Comparison of ENCODE assay signal across 8 cellular contexts in genomic region chr9:119968837-119969707, GRCh38.
DNase-seq lines count a peak whose midpoint lies in the region; ATAC-seq and TF ChIP-seq lines count a peak whose summit lies in the region.

No MANE protein-coding gene starts in this region.

- no peaks in the 10 kb centered on the region for H3K27me3 ChIP-seq in body of pancreas
- H3K27me3 ChIP-seq in spleen (replicated peaks in 1 of 7): peaks cover 0 to 15% (median 0%) of the 10 kb centered on the region in 7 donors

- H3K4me1 ChIP-seq in body of pancreas (no peaks in the 10 kb centered on the region), spleen (peaks cover 0 to 7% (median 3%) of the 10 kb centered on the region in 6 donors)

- ATAC-seq in HG02623 (IDR thresholded peaks at IDR 0.05; ENCODE audit: unreplicated experiment) (peak; percentile 93), body of pancreas (peak; percentile 85)

- DNase-seq in activated gamma-delta T cell treated with Interleukin-2 at 50 U/mL for 16 hours: peak; percentile 8
- no peak for DNase-seq in activated gamma-delta T cell (lab: John Stamatoyannopoulos, UW)
- peak; percentile 62 for DNase-seq in NB4 (ENCODE audit: low read depth)
- peak; percentile 33 to 71 for DNase-seq in SW 1271 (lab: John Stamatoyannopoulos, UW)
- DNase-seq in body of pancreas: peak; percentile 71 to 80 (median 73)
- peak; percentile 90 for DNase-seq in iPS-NIHi7 (ENCODE audit: extremely low spot score)
- DNase-seq in spleen: peak; percentile 90

- H3K4me3 ChIP-seq in NB4 (ENCODE audit: low read depth, low read length): no peak overlapping the region
- no peak overlapping the region for H3K4me3 ChIP-seq in body of pancreas
- no peak overlapping the region for H3K4me3 ChIP-seq in spleen

- peak; percentile 92 for TF ChIP-seq CTCF in NB4 (IDR thresholded peaks at IDR 0.05; ENCODE audit: low read depth, low read length)
- peak; percentile 66 to 88 (median 78) for TF ChIP-seq CTCF in body of pancreas (IDR thresholded peaks at IDR 0.05)
- TF ChIP-seq CTCF in spleen (IDR thresholded peaks at IDR 0.05 in 8 of 11, conservative IDR thresholded peaks at IDR 0.05 in 3 of 11): peak in 9 of 11 experiments; percentile 58 to 91 (median 80)

- intact Hi-C loops in body of pancreas (cut with DNase I) (no loop called here), spleen (cut with DNase I; ENCODE audit: low total_unique reads) (no loop called here)

- 29 to 31% methylated on average over 17 of the region's 17 CpGs for WGBS in body of pancreas, 2 donors
- 24 to 36% (median 32%) methylated on average over 16 to 17 of the region's 17 CpGs for WGBS in spleen, 5 donors

- TF ChIP-seq POLR2A in NB4 (IDR thresholded peaks at IDR 0.05; ENCODE audit: extremely low read depth, insufficient read length) (no peak), body of pancreas (IDR thresholded peaks at IDR 0.05) (no peak), spleen (IDR thresholded peaks at IDR 0.05) (no peak)

- H3K27ac ChIP-seq in body of pancreas (no peak overlapping the region), spleen (no peak overlapping the region)

- H3K36me3 ChIP-seq in body of pancreas (replicated peaks in 1 of 2; ENCODE audit: insufficient read depth in 1 of 2, low read depth in 2 of 2) (no peaks in the 10 kb centered on the region), spleen (no peaks in the 10 kb centered on the region)

- H3K9me3 ChIP-seq in body of pancreas (no peaks in the 10 kb centered on the region), spleen (no peaks in the 10 kb centered on the region)
